ENCODE assay signal across 1 cellular context in genomic region chr20:57396212-57396611, GRCh38.
TF ChIP-seq lines count a peak whose summit lies in the region.

No MANE protein-coding gene starts in this region.

TF ChIP-seq in H1, 55 proteins besides CTCF, POLR2A, EP300 and RAD21:
- TF ChIP-seq SIN3A (conservative IDR thresholded peaks at IDR 0.05 in 1 of 2, IDR thresholded peaks at IDR 0.05 in 1 of 2; ENCODE audit: low read depth in 1 of 2, low read length in 2 of 2) = no peak
